In genomic region chr2:193584001-193584400, GRCh38 we compare ENCODE assay signal across 12 cellular contexts.
DNase-seq lines count a peak whose midpoint lies in the region; ATAC-seq and TF ChIP-seq lines count a peak whose summit lies in the region.
"Had no signal": no experiment of that assay in that cellular context is flagged by ENCODE, and none has a peak within 500 bp of the region (broad histone marks: within the 10 kb centered on the region; RNA-seq: fewer than 3 reads in every experiment).

No MANE protein-coding gene starts in this region.

- no peak for ATAC-seq in GM18498 (IDR thresholded peaks at IDR 0.05; ENCODE audit: unreplicated experiment)

- TF ChIP-seq CTCF in A673 (conservative IDR thresholded peaks at IDR 0.05; ENCODE audit: low read depth, low read length) (peak; percentile 70), left ventricle myocardium inferior (IDR thresholded peaks at IDR 0.05; ENCODE audit: borderline replicate concordance) (no peak)

- H3K27ac ChIP-seq in A673 (ENCODE audit: low read depth, low read length, poor library complexity, severe bottlenecking) (no peak overlapping the region), left ventricle myocardium inferior (replicated peaks) (no peak overlapping the region)
- H3K27ac ChIP-seq: thoracic aorta had no signal

- no peaks in the 10 kb centered on the region for H3K4me1 Mint-ChIP-seq in activated CD4-positive, alpha-beta T cell treated with anti-CD3 and anti-CD28 coated beads, Interleukin-2, amount 10 ng/mL, durations not matched to agents 24 days and 14 days
- H3K4me1 Mint-ChIP-seq: B cell had no signal

- no peak overlapping the region for H3K4me3 Mint-ChIP-seq in activated CD4-positive, alpha-beta T cell treated with anti-CD3 and anti-CD28 coated beads, Interleukin-2, amount 10 ng/mL, durations not matched to agents 24 days and 14 days
- H3K4me3 Mint-ChIP-seq: B cell had no signal

- H3K36me3 ChIP-seq in A673 (ENCODE audit: insufficient read depth, low read length, poor library complexity, severe bottlenecking) (no peaks in the 10 kb centered on the region), left ventricle myocardium inferior (no peaks in the 10 kb centered on the region)
- H3K36me3 ChIP-seq: thoracic aorta had no signal

- H3K27me3 ChIP-seq in A673 (replicated peaks; ENCODE audit: insufficient read depth, low read depth, low read length, poor library complexity): no peaks in the 10 kb centered on the region
- H3K27me3 ChIP-seq in left ventricle myocardium inferior (ENCODE audit: low read depth): no peaks in the 10 kb centered on the region

- no peak overlapping the region for H3K27ac Mint-ChIP-seq in activated CD4-positive, alpha-beta T cell treated with anti-CD3 and anti-CD28 coated beads, Interleukin-2, amount 10 ng/mL, durations not matched to agents 24 days and 14 days
- H3K27ac Mint-ChIP-seq: B cell had no signal

- no peaks in the 10 kb centered on the region for H3K9me3 Mint-ChIP-seq in activated CD4-positive, alpha-beta T cell treated with anti-CD3 and anti-CD28 coated beads, Interleukin-2, amount 10 ng/mL, durations not matched to agents 24 days and 14 days

- POLR2A ChIA-PET in A673 (lab: Charles Lee; ENCODE audit: low non-redundant PET): no interaction called here

- no peaks in the 10 kb centered on the region for H3K36me3 Mint-ChIP-seq in activated CD4-positive, alpha-beta T cell treated with anti-CD3 and anti-CD28 coated beads, Interleukin-2, amount 10 ng/mL, durations not matched to agents 24 days and 14 days (ENCODE audit: low read depth)

- CTCF ChIA-PET in A673 (lab: Charles Lee): interaction anchor here (0.6 to 1.9 kb wide), 4 partner anchors 9 to 1715 kb away, joined by 3 to 6 read pairs (median 4); no protein-coding TSS in a partner anchor

- H3K4me3 ChIP-seq in A673 (ENCODE audit: low read depth, low read length, poor library complexity, severe bottlenecking): no peak overlapping the region
- H3K4me3 ChIP-seq in left ventricle myocardium inferior: no peak overlapping the region
- H3K4me3 ChIP-seq: smooth muscle cell, thoracic aorta had no signal

- BruUV-seq in A673 (replicated peaks; lab: Mats Ljungman, UMichigan): no TSS peak

- no peaks in the 10 kb centered on the region for H3K27me3 Mint-ChIP-seq in activated CD4-positive, alpha-beta T cell treated with anti-CD3 and anti-CD28 coated beads, Interleukin-2, amount 10 ng/mL, durations not matched to agents 24 days and 14 days
- H3K27me3 Mint-ChIP-seq: B cell had no signal

- H3K9me3 ChIP-seq in A673 (ENCODE audit: low read depth, low read length, poor library complexity, severe bottlenecking): no peaks in the 10 kb centered on the region
- H3K9me3 ChIP-seq in left ventricle myocardium inferior (replicated peaks): peaks cover 43% of the 10 kb centered on the region
- H3K9me3 ChIP-seq: thoracic aorta had no signal

- intact Hi-C loops in A673 (cut with micrococcal nuclease; ENCODE audit: unreplicated experiment) (loop anchor here (5.0 to 10.0 kb wide), 4 partner anchors 309 to 1389 kb away; partner anchors contain the start of gene TMEFF2), left ventricle myocardium inferior (cut with micrococcal nuclease) (no loop called here)
- intact Hi-C loops in activated CD4-positive, alpha-beta T cell treated with anti-CD3 and anti-CD28 coated beads, Interleukin-2, amount 10 ng/mL, durations not matched to agents 24 days and 14 days (cut with micrococcal nuclease): no loop called here

- H3K4me1 ChIP-seq in A673 (ENCODE audit: insufficient read depth, low read length, poor library complexity, severe bottlenecking) (peaks cover 16% of the 10 kb centered on the region), left ventricle myocardium inferior (no peaks in the 10 kb centered on the region)

- peak; percentile 84 for DNase-seq in A673 (ENCODE audit: low spot score)
- DNase-seq in H4 (ENCODE audit: low spot score): peak; percentile 36
- peak; percentile 77 for DNase-seq in NCI-H82 (lab: John Stamatoyannopoulos, UW)
- peak; percentile 31 for DNase-seq in glomerular visceral epithelial cell (ENCODE audit: extremely low spot score)
- DNase-seq in activated CD4-positive, alpha-beta T cell treated with anti-CD3 and anti-CD28 coated beads, Interleukin-2, amount 10 ng/mL, durations not matched to agents 24 days and 14 days: no peak
- DNase-seq in activated gamma-delta T cell (lab: John Stamatoyannopoulos, UW): no peak
- DNase-seq in left ventricle myocardium inferior: no peak
- DNase-seq: amygdala had no signal

Comparison
In these comparisons a context has a peak if more than half of its experiments do, and no peak if none do; other contexts are left out.
1. DNase-seq: peak in A673 (single experiment), H4 (single experiment), NCI-H82 (single experiment) and glomerular visceral epithelial cell (single experiment); none in activated CD4-positive, alpha-beta T cell treated with anti-CD3 and anti-CD28 coated beads, Interleukin-2, amount 10 ng/mL, durations not matched to agents 24 days and 14 days (single experiment), activated gamma-delta T cell (single experiment) and left ventricle myocardium inferior (single experiment).